ENCODE assay signal across 27 cellular contexts in genomic region chr18:8851659-8852058, GRCh38.
"Had no signal": no experiment of that assay in that cellular context is flagged by ENCODE, and none has a peak within 500 bp of the region (broad histone marks: within the 10 kb centered on the region; RNA-seq: fewer than 3 reads in every experiment).

No MANE protein-coding gene starts in this region.

- ATAC-seq: activated CD4-positive, alpha-beta T cell treated with anti-CD3 and anti-CD28 coated beads for 36 hours; activated T-cell treated with anti-CD3 and anti-CD28 coated beads, Interleukin-2, amount 50 U/mL, for 72 hours; body of pancreas; esophagus mucosa; foreskin keratinocyte; gastrocnemius medialis; heart left ventricle had no signal

- H3K36me3 ChIP-seq: colonic mucosa, gastrocnemius medialis, heart left ventricle had no signal

- H3K27ac Mint-ChIP-seq: activated CD4-positive, alpha-beta memory T cell treated with anti-CD3 and anti-CD28 coated beads, Interleukin-2, amount 10 ng/mL, durations not matched to agents 7 days and 5 days; activated CD4-positive, alpha-beta T cell treated with anti-CD3 and anti-CD28 coated beads for 36 hours; activated CD4-positive, alpha-beta T cell treated with anti-CD3 and anti-CD28 coated beads, Interleukin-2, amount 10 ng/mL, durations not matched to agents 7 days and 5 days; activated naive CD4-positive, alpha-beta T cell treated with anti-CD3 and anti-CD28 coated beads, Interleukin-2, amount 10 ng/mL, durations not matched to agents 7 days and 5 days; activated naive CD8-positive, alpha-beta T cell; activated T-cell treated with anti-CD3 and anti-CD28 coated beads, Interleukin-2, amount 50 U/mL, for 24 hours; activated T-cell treated with anti-CD3 and anti-CD28 coated beads, Interleukin-2, amount 50 U/mL, for 72 hours had no signal

- H3K27me3 Mint-ChIP-seq: activated naive CD8-positive, alpha-beta T cell had no signal

- H3K4me3 ChIP-seq: body of pancreas, colonic mucosa, gastrocnemius medialis, heart left ventricle had no signal

- H3K27ac ChIP-seq: body of pancreas, colonic mucosa, foreskin keratinocyte, gastrocnemius medialis, heart left ventricle had no signal

- H3K9me3 Mint-ChIP-seq: activated CD4-positive, alpha-beta memory T cell treated with anti-CD3 and anti-CD28 coated beads, Interleukin-2, amount 10 ng/mL, durations not matched to agents 7 days and 5 days; activated CD4-positive, alpha-beta T cell treated with anti-CD3 and anti-CD28 coated beads, Interleukin-2, amount 10 ng/mL, durations not matched to agents 7 days and 5 days; activated T-cell treated with anti-CD3 and anti-CD28 coated beads, Interleukin-2, amount 50 U/mL, for 72 hours had no signal

- H3K4me1 Mint-ChIP-seq: activated CD4-positive, alpha-beta memory T cell treated with anti-CD3 and anti-CD28 coated beads, Interleukin-2, amount 10 ng/mL, durations not matched to agents 7 days and 5 days; activated CD4-positive, alpha-beta T cell treated with anti-CD3 and anti-CD28 coated beads for 36 hours; activated CD4-positive, alpha-beta T cell treated with anti-CD3 and anti-CD28 coated beads, Interleukin-2, amount 10 ng/mL, durations not matched to agents 7 days and 5 days; activated naive CD4-positive, alpha-beta T cell treated with anti-CD3 and anti-CD28 coated beads, Interleukin-2, amount 10 ng/mL, durations not matched to agents 7 days and 5 days had no signal

- H3K4me3 Mint-ChIP-seq: activated CD4-positive, alpha-beta memory T cell treated with anti-CD3 and anti-CD28 coated beads, Interleukin-2, amount 10 ng/mL, durations not matched to agents 7 days and 5 days; activated CD4-positive, alpha-beta T cell treated with anti-CD3 and anti-CD28 coated beads for 36 hours; activated CD4-positive, alpha-beta T cell treated with anti-CD3 and anti-CD28 coated beads, Interleukin-2, amount 10 ng/mL, durations not matched to agents 7 days and 5 days; activated naive CD4-positive, alpha-beta T cell treated with anti-CD3 and anti-CD28 coated beads, Interleukin-2, amount 10 ng/mL, durations not matched to agents 7 days and 5 days; activated naive CD8-positive, alpha-beta T cell; activated T-cell treated with anti-CD3 and anti-CD28 coated beads, Interleukin-2, amount 50 U/mL, for 24 hours; activated T-cell treated with anti-CD3 and anti-CD28 coated beads, Interleukin-2, amount 50 U/mL, for 72 hours had no signal

- H3K27me3 ChIP-seq: body of pancreas, colonic mucosa, foreskin keratinocyte, gastrocnemius medialis had no signal

- H3K9me3 ChIP-seq: body of pancreas, colonic mucosa, gastrocnemius medialis had no signal

- H3K4me1 ChIP-seq: body of pancreas, colonic mucosa, foreskin keratinocyte, gastrocnemius medialis had no signal

- H3K36me3 Mint-ChIP-seq: activated naive CD4-positive, alpha-beta T cell treated with anti-CD3 and anti-CD28 coated beads, Interleukin-2, amount 10 ng/mL, durations not matched to agents 7 days and 5 days; activated naive CD8-positive, alpha-beta T cell had no signal

- DNase-seq: activated CD4-positive, alpha-beta memory T cell treated with anti-CD3 and anti-CD28 coated beads, Interleukin-2, amount 10 ng/mL, durations not matched to agents 7 days and 5 days; activated CD4-positive, alpha-beta T cell treated with anti-CD3 and anti-CD28 coated beads for 36 hours; activated CD4-positive, alpha-beta T cell treated with anti-CD3 and anti-CD28 coated beads, Interleukin-2, amount 10 ng/mL, durations not matched to agents 7 days and 5 days; activated CD4-positive, alpha-beta T cell treated with anti-CD3 and anti-CD28 coated beads, Interleukin-2, amount 50 U/mL, for 4 hours; activated CD4-positive, CD25-positive, alpha-beta regulatory T cell; activated CD4-positive, CD25-positive, alpha-beta regulatory T cell treated with anti-CD3 and anti-CD28 coated beads, Interleukin-2, amount 50 U/mL, for 72 hours; activated CD8-positive, alpha-beta memory T cell treated with anti-CD3 and anti-CD28 coated beads, Interleukin-2, amount 50 U/mL, for 48 hours; activated gamma-delta T cell; activated naive CD4-positive, alpha-beta T cell; activated naive CD4-positive, alpha-beta T cell treated with anti-CD3 and anti-CD28 coated beads, Interleukin-2, amount 10 ng/mL, durations not matched to agents 7 days and 5 days; activated T-cell treated with anti-CD3 and anti-CD28 coated beads for 4 hours; activated T-cell treated with anti-CD3 and anti-CD28 coated beads, Interleukin-2, amount 50 U/mL, for 24 hours; activated T-cell treated with anti-CD3 and anti-CD28 coated beads, Interleukin-2, amount 50 U/mL, for 72 hours; amniotic stem cell; anterior cingulate cortex; body of pancreas; caudate nucleus; cerebellar nuclear complex; colonic mucosa; effector CD8-positive, alpha-beta T cell; foreskin keratinocyte; gastrocnemius medialis; glutamatergic neuron; heart left ventricle; T-helper 2 cell had no signal
